Comparison of ENCODE assay signal across 27 cellular contexts in the genomic region with DNA sequence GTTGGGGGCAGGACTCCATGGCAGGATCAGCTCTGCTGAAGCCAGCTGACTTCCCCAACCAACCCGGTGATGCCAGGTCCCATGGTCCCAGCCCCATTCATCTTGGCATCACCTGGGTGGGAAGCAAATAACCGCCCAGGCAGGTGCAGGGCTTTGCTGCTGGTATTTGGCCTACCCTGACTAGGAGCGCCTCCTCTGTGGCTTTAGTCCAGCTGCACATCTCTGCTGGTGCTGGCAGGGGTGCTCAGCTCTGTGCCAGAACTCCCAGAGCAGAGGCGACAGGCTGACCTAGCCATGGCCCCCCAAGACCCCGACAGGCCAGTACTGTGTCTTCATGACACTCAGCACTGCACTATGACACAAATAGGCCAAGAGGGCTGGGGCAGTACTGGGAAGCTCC.
"Had no signal": no experiment of that assay in that cellular context is flagged by ENCODE, and none has a peak within 500 bp of the region (broad histone marks: within the 10 kb centered on the region; RNA-seq: fewer than 3 reads in every experiment).

No MANE protein-coding gene starts in this region.

- ATAC-seq: Right ventricle myocardium inferior had no signal

- DNase-seq: Kasumi-1, KG1, MM.1S, MV-4-11, NCI-H1092, NCI-H1105, NCI-H1417 treated with DMSO at 0.1 percent for 48 hours, NCI-H1436 treated with DMSO at 0.1 percent for 48 hours, NCI-H1694 treated with DMSO at 0.1 percent for 48 hours, NCI-H187 treated with DMSO at 0.1 percent for 48 hours, NCI-H2029, NCI-H2081, NCI-H2171 treated with DMSO at 0.1 percent for 48 hours, NCI-H2227 treated with DMSO at 0.1 percent for 48 hours, NCI-H345, NCI-H446, NCI-H510A treated with DMSO at 0.1 percent for 48 hours, NCI-H524 treated with DMSO at 0.1 percent for 48 hours, NCI-H526 treated with DMSO at 0.1 percent for 48 hours, NCI-H774, PC-9, SHP77, SIG-M5, SJCRH30 had no signal

- H2AFZ ChIP-seq: PC-9 had no signal

- H3K27me3 ChIP-seq: SJCRH30 had no signal

- H3K9me3 ChIP-seq: SJCRH30 had no signal

- H3K36me3 ChIP-seq: SJCRH30 had no signal

- H3K4me2 ChIP-seq: PC-9 had no signal

- H3K27ac ChIP-seq: PC-9, RWPE1, SJCRH30, SK-N-MC had no signal

- H3K4me3 ChIP-seq: PC-9, SJCRH30, SK-N-MC had no signal
